In the genomic region with DNA sequence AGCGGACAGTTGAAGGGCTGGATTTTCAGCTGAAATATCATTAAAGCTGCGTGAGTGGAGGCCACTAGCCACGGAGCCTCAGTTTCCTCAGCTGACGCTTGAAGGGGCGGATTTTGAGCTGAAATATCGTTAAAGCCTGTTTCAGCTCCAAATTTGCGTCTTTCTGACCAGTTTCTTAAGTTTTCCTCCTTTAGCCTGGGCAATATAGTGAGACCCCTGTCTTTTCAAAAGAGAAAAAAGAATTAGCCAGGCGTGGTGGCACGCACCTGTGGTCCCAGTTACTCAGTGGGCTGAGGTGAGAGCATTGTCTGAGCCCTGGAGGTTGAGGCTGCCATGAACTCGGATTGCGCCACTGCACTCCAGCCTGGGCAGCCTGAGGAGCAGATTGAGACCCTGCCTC, we compare ENCODE assay signal across 30 cellular contexts.
"Had no signal": no experiment of that assay in that cellular context is flagged by ENCODE, and none has a peak within 500 bp of the region (broad histone marks: within the 10 kb centered on the region; RNA-seq: fewer than 3 reads in every experiment).

No MANE protein-coding gene starts in this region.

- H3K4me3 ChIP-seq: esophagus squamous epithelium, heart right ventricle, left ventricle myocardium inferior, mucosa of descending colon, right lobe of liver, skin epidermis, stomach, thyroid gland had no signal

- DNase-seq: activated CD4-positive, alpha-beta T cell treated with anti-CD3 and anti-CD28 coated beads for 4 hours; activated CD4-positive, alpha-beta T cell treated with anti-CD3 and anti-CD28 coated beads, Interleukin-2, amount 50 U/mL, for 4 hours; activated effector memory CD4-positive, alpha-beta T cell treated with Interleukin-2 at 50 U/mL for 16 hours; activated naive CD4-positive, alpha-beta T cell treated with Interleukin-2 at 50 U/mL for 16 hours; activated T-cell treated with anti-CD3 and anti-CD28 coated beads for 4 hours; anterior cingulate cortex; dermis blood vessel endothelial cell; effector CD8-positive, alpha-beta T cell; esophagus squamous epithelium; foreskin melanocyte; heart right ventricle; left ventricle myocardium inferior; stimulated activated CD4-positive, alpha-beta T cell treated with anti-CD3 and anti-CD28 coated beads, Interleukin-4, amount 100 ng/mL, for 24 hours; stomach; thyroid gland had no signal

- FAIRE-seq: bronchial epithelial cell, endometrium, islet of Langerhans, urothelium cell line had no signal

- H3K9me3 Mint-ChIP-seq: central memory CD8-positive, alpha-beta T cell; natural killer cell treated with Interleukin-12 subunit alpha and Interleukin-12 subunit beta and Interleukin-15 and Interleukin-18, amount 100 ng/mL, for 72 hours; stimulated activated memory B cell treated with anti-CD40 and anti-IgM and Interleukin-4, amounts not matched to agents 10 μg/mL and 1 μg/mL and 100 μg/mL, for 72 hours; T-helper 2 cell treated with Interferon-gamma antibody and Interleukin-4, amounts not matched to agents 5 μg/mL and 100 μg/mL, for 36 hours had no signal

- H3K36me3 Mint-ChIP-seq: natural killer cell treated with Interleukin-12 subunit alpha and Interleukin-12 subunit beta and Interleukin-15 and Interleukin-18, amount 100 ng/mL, for 72 hours had no signal

- ATAC-seq: heart right ventricle; mucosa of descending colon; natural killer cell treated with Interleukin-12 subunit alpha and Interleukin-12 subunit beta and Interleukin-15 and Interleukin-18, amount 100 ng/mL, for 72 hours; right lobe of liver; stimulated activated memory B cell treated with anti-CD40 and anti-IgM and Interleukin-4, amounts not matched to agents 10 μg/mL and 1 μg/mL and 100 μg/mL, for 72 hours had no signal

- H3K27me3 ChIP-seq: esophagus squamous epithelium, heart right ventricle, neutrophil, right lobe of liver, stomach, thyroid gland had no signal

- H3K27me3 Mint-ChIP-seq: activated naive CD8-positive, alpha-beta T cell; central memory CD8-positive, alpha-beta T cell; natural killer cell treated with Interleukin-12 subunit alpha and Interleukin-12 subunit beta and Interleukin-15 and Interleukin-18, amount 100 ng/mL, for 72 hours; progenitor cell of endocrine pancreas; stimulated activated memory B cell treated with anti-CD40 and anti-IgM and Interleukin-4, amounts not matched to agents 10 μg/mL and 1 μg/mL and 100 μg/mL, for 72 hours had no signal

- H3K27ac Mint-ChIP-seq: natural killer cell treated with Interleukin-12 subunit alpha and Interleukin-12 subunit beta and Interleukin-15 and Interleukin-18, amount 100 ng/mL, for 72 hours; progenitor cell of endocrine pancreas; stimulated activated memory B cell treated with anti-CD40 and anti-IgM and Interleukin-4, amounts not matched to agents 10 μg/mL and 1 μg/mL and 100 μg/mL, for 72 hours; T-helper 2 cell treated with Interferon-gamma antibody and Interleukin-4, amounts not matched to agents 5 μg/mL and 100 μg/mL, for 36 hours had no signal

- H3K9me3 ChIP-seq: esophagus squamous epithelium, heart right ventricle, left ventricle myocardium inferior, mucosa of descending colon, neutrophil, right lobe of liver, stomach, thyroid gland had no signal

- H3K4me3 Mint-ChIP-seq: central memory CD8-positive, alpha-beta T cell; natural killer cell treated with Interleukin-12 subunit alpha and Interleukin-12 subunit beta and Interleukin-15 and Interleukin-18, amount 100 ng/mL, for 72 hours; T-helper 2 cell treated with Interferon-gamma antibody and Interleukin-4, amounts not matched to agents 5 μg/mL and 100 μg/mL, for 36 hours had no signal

- H3K36me3 ChIP-seq: left ventricle myocardium inferior, neutrophil, thyroid gland had no signal

- H3K27ac ChIP-seq: epithelial cell of prostate, neutrophil, right lobe of liver, stomach, thyroid gland had no signal
